In the genomic region with DNA sequence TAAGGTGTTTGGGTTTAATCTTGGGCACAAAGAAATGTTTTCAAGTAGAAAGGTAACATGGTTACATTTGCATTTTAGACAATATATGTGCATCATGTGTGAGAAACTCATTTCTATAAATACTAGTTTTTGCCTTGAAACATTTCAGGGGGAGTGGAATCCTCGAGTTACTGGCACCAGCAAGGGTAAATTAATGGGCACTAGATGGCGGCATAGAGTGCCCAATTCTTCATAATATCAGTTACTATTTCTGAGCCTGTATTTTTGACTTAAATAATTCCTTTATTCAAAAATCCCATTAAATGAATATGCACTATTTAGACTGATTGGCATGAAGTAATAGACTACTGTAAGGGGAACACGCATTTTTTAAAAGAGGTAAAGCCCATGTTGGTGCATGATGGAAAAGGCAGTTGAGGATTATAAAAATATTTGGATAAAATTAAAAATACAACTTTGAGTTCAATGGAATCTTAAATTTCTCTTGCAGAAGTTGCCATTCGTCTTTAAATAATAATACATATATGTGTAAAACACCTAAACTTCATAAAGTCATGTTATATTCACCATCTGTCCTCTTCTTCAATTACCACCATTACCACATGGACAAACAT, we compare ENCODE assay signal across 8 cellular contexts.
A peak's percentile ranks its signal among the peaks of the same experiment; 100 is the strongest.
DNase-seq lines count a peak whose midpoint lies in the region; ATAC-seq, FAIRE-seq and TF ChIP-seq lines count a peak whose summit lies in the region.

No MANE protein-coding gene starts in this region.

- H3K4me3 ChIP-seq in GM12878, result no peak overlapping the region

- H3K36me3 ChIP-seq in GM12878 (ENCODE audit: control insufficient read depth in 2 of 2, insufficient read depth in 2 of 2, low read length in 1 of 2), result no peaks in the 10 kb centered on the region

- H3K36me3 Mint-ChIP-seq in stimulated activated naive B cell treated with anti-CD40 and anti-IgM and Interleukin-4, amounts not matched to agents 10 μg/mL and 1 μg/mL and 100 μg/mL, for 72 hours, result peaks cover 2 to 3% of the 10 kb centered on the region in 2 donors

- no peaks in the 10 kb centered on the region for H3K79me2 ChIP-seq in GM12878 (ENCODE audit: control insufficient read depth, insufficient read depth, low read length)

- no peak overlapping the region for H3K9ac ChIP-seq in GM12878 (ENCODE audit: control insufficient read depth, insufficient read depth, low read length)

- no peak overlapping the region for H2AFZ ChIP-seq in GM12878 (ENCODE audit: control insufficient read depth, low read depth, low read length)

- H3K9me3 Mint-ChIP-seq in stimulated activated naive B cell treated with anti-CD40 and anti-IgM and Interleukin-4, amounts not matched to agents 10 μg/mL and 1 μg/mL and 100 μg/mL, for 72 hours, result no peaks in the 10 kb centered on the region

- ATAC-seq in HG02798 (IDR thresholded peaks at IDR 0.05; ENCODE audit: poor library complexity, unreplicated experiment), result peak; percentile 64
- ATAC-seq in GM12878, result peak; percentile 77
- ATAC-seq in stimulated activated naive B cell treated with anti-CD40 and anti-IgM and Interleukin-4, amounts not matched to agents 10 μg/mL and 1 μg/mL and 100 μg/mL, for 72 hours (replicated peaks), result peak; percentile 42 to 51

- peak; percentile 71 for FAIRE-seq in RCC 7860 (lab: Jason Lieb, UNC)
- FAIRE-seq in GM12878 (lab: Jason Lieb, UNC), result no peak

- H3K27ac Mint-ChIP-seq in stimulated activated naive B cell treated with anti-CD40 and anti-IgM and Interleukin-4, amounts not matched to agents 10 μg/mL and 1 μg/mL and 100 μg/mL, for 72 hours, result no peak overlapping the region

- no peak for TF ChIP-seq EP300 in GM12878 (IDR thresholded peaks at IDR 0.05; ENCODE audit: borderline replicate concordance in 1 of 2, control insufficient read depth in 1 of 2, low read depth in 2 of 2, low read length in 2 of 2)

- no TSS peak for BruUV-seq in GM12878 (replicated peaks; lab: Mats Ljungman, UMichigan)

- TF ChIP-seq CTCF in GM12878 (IDR thresholded peaks at IDR 0.05 in 2 of 3, conservative IDR thresholded peaks at IDR 0.05 in 1 of 3; ENCODE audit: control insufficient read depth in 2 of 3, extremely low read depth in 1 of 3, insufficient read depth in 1 of 3, low read depth in 3 of 3, low read length in 3 of 3), result peak; percentile 62 to 66 (median 64)

- no peaks in the 10 kb centered on the region for H3K9me3 ChIP-seq in GM12878 (replicated peaks; ENCODE audit: control insufficient read depth, insufficient read depth, low read length)

- POLR2A ChIA-PET in GM12878 (lab: Charles Lee), result no interaction called here

- WGBS in GM12878 (ENCODE audit: insufficient coverage, insufficient replicate concordance, low lambda C conversion rate, missing lambda C conversion rate), result 12% methylated on average over 4 of the region's 4 CpGs

- DNase-seq in NCI-H2196 (lab: John Stamatoyannopoulos, UW; ENCODE audit: unreplicated experiment), result peak; percentile 16
- DNase-seq in NCI-H2196 treated with DMSO at 0.1 percent for 48 hours (lab: John Stamatoyannopoulos, UW; ENCODE audit: unreplicated experiment), result no peak
- no peak for DNase-seq in RCC 7860 (ENCODE audit: low spot score)
- DNase-seq in GM12878 (ENCODE audit: low read depth, low spot score), result peak; percentile 2
- DNase-seq in left kidney (ENCODE audit: low read depth, low spot score), result peak; percentile 40
- no peak for DNase-seq in stimulated activated naive B cell treated with anti-CD40 and anti-IgM and Interleukin-4, amounts not matched to agents 10 μg/mL and 1 μg/mL and 100 μg/mL, for 72 hours
- no peak for DNase-seq in DMS79 treated with DMSO at 0.1 percent for 48 hours (lab: John Stamatoyannopoulos, UW)

- SMC1A ChIA-PET in GM12878 (lab: Charles Lee; ENCODE audit: uncharacterized antibody, unreplicated experiment), result interaction anchor here (1.6 to 2.1 kb wide), 2 partner anchors 105 to 214 kb away, joined by 5 to 9 read pairs; no protein-coding TSS in a partner anchor

- no peak for TF ChIP-seq POLR2A in GM12878 (IDR thresholded peaks at IDR 0.05; ENCODE audit: low read depth, low read length)

- peaks cover 2 to 13% of the 10 kb centered on the region in 2 donors for H3K4me1 Mint-ChIP-seq in stimulated activated naive B cell treated with anti-CD40 and anti-IgM and Interleukin-4, amounts not matched to agents 10 μg/mL and 1 μg/mL and 100 μg/mL, for 72 hours

- RAD21 ChIA-PET in GM12878 (lab: Charles Lee; ENCODE audit: unreplicated experiment), result no interaction called here

- no peaks in the 10 kb centered on the region for H3K4me1 ChIP-seq in GM12878 (ENCODE audit: control insufficient read depth, insufficient read depth, low read length)

- TF ChIP-seq RAD21 in GM12878 (IDR thresholded peaks at IDR 0.05; ENCODE audit: insufficient read depth, low read depth, low read length), result peak; percentile 59

- H3K27me3 ChIP-seq in GM12878 (replicated peaks in 1 of 2; ENCODE audit: control insufficient read depth in 2 of 2, insufficient read depth in 2 of 2, low read length in 1 of 2), result no peaks in the 10 kb centered on the region

- no peaks in the 10 kb centered on the region for H4K20me1 ChIP-seq in GM12878 (ENCODE audit: control insufficient read depth, insufficient read depth)

- intact Hi-C loops in GM12878 (cut with micrococcal nuclease; ENCODE audit: unreplicated experiment), result loop anchor here (1.0 kb wide), 1 partner anchor 213 kb away; no protein-coding TSS in a partner anchor

- no peak overlapping the region for H3K4me2 ChIP-seq in GM12878 (ENCODE audit: control insufficient read depth, insufficient read depth)

- no peak overlapping the region for H3K27ac ChIP-seq in GM12878 (ENCODE audit: control insufficient read depth, insufficient read depth)

- no peaks in the 10 kb centered on the region for H3K27me3 Mint-ChIP-seq in stimulated activated naive B cell treated with anti-CD40 and anti-IgM and Interleukin-4, amounts not matched to agents 10 μg/mL and 1 μg/mL and 100 μg/mL, for 72 hours

- CTCF ChIA-PET in GM12878 (lab: Yijun Ruan, JAX), result interaction anchor here (0.9 to 2.2 kb wide), 8 partner anchors 10 to 653 kb away, joined by 3 to 11 read pairs (median 4); no protein-coding TSS in a partner anchor

- in situ Hi-C loops in GM12878 (cut with MboI), result no loop called here

- H3K4me3 Mint-ChIP-seq in stimulated activated naive B cell treated with anti-CD40 and anti-IgM and Interleukin-4, amounts not matched to agents 10 μg/mL and 1 μg/mL and 100 μg/mL, for 72 hours, result no peak overlapping the region

TF ChIP-seq in GM12878, 131 proteins besides CTCF, POLR2A, EP300 and RAD21:
- TF ChIP-seq, protein P1, sequence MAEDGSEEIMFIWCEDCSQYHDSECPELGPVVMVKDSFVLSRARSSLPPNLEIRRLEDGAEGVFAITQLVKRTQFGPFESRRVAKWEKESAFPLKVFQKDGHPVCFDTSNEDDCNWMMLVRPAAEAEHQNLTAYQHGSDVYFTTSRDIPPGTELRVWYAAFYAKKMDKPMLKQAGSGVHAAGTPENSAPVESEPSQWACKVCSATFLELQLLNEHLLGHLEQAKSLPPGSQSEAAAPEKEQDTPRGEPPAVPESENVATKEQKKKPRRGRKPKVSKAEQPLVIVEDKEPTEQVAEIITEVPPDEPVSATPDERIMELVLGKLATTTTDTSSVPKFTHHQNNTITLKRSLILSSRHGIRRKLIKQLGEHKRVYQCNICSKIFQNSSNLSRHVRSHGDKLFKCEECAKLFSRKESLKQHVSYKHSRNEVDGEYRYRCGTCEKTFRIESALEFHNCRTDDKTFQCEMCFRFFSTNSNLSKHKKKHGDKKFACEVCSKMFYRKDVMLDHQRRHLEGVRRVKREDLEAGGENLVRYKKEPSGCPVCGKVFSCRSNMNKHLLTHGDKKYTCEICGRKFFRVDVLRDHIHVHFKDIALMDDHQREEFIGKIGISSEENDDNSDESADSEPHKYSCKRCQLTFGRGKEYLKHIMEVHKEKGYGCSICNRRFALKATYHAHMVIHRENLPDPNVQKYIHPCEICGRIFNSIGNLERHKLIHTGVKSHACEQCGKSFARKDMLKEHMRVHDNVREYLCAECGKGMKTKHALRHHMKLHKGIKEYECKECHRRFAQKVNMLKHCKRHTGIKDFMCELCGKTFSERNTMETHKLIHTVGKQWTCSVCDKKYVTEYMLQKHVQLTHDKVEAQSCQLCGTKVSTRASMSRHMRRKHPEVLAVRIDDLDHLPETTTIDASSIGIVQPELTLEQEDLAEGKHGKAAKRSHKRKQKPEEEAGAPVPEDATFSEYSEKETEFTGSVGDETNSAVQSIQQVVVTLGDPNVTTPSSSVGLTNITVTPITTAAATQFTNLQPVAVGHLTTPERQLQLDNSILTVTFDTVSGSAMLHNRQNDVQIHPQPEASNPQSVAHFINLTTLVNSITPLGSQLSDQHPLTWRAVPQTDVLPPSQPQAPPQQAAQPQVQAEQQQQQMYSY (CRISPR knock-in tag; IDR thresholded peaks at IDR 0.05), result no peak
- no peak for TF ChIP-seq ZNF24 (IDR thresholded peaks at IDR 0.05)
- TF ChIP-seq SMC3 (IDR thresholded peaks at IDR 0.05; ENCODE audit: borderline replicate concordance, low read length), result peak; percentile 53; the same call in 1 of the 2 replicates

Comparison
In these comparisons a context has a peak if more than half of its experiments do, and no peak if none do; other contexts are left out.
1. DNase-seq: peak in NCI-H2196 (single experiment), GM12878 (single experiment) and left kidney (single experiment); none in NCI-H2196 treated with DMSO at 0.1 percent for 48 hours (single experiment), RCC 7860 (single experiment), stimulated activated naive B cell treated with anti-CD40 and anti-IgM and Interleukin-4, amounts not matched to agents 10 μg/mL and 1 μg/mL and 100 μg/mL, for 72 hours (single experiment) and DMS79 treated with DMSO at 0.1 percent for 48 hours (single experiment).
2. Peak in every context shown above with its lines, with median percentiles within 50 percentile points of each other: ATAC-seq.